8 cellular contexts compared by ENCODE assay signal in the genomic region with DNA sequence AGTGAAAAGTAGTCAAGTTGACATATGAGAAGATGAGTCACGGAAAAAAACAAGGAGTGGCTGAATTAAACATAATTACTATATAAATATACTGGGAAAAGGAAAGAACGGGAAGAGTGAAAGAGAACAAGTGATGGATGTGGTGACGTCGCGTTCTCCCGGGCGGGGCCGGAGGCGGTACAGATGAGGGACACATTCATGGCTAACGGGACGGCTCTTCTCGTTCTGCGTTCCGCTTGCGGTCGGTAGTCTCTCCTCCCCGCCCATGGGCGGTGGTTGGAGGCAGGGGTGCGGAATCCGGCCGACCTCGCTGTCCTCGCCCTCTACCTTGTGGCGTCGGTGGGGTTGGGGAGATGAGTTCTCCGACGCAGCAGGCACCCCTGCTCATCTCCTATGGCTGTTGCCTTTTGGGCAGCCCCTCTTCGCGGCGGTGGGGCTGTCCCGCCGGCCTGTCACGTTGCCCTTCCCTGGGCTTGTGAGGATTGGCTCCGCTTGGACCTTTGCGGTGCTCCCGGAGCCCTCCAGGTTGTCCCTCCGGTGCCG. TPM values are rescaled to one million over a fixed set of nuclear protein-coding genes. Genes with fewer than 3 reads are reported as not detected.
A peak's percentile ranks its signal among the peaks of the same experiment; 100 is the strongest.
DNase-seq lines count a peak whose midpoint lies in the region; ATAC-seq lines count a peak whose summit lies in the region.

No MANE protein-coding gene starts in this region.

- no peaks in the 10 kb centered on the region for H3K9me3 ChIP-seq in CD4-positive, alpha-beta memory T cell (ENCODE audit: control insufficient read depth in 1 of 2, low read length in 2 of 2)

- no peaks in the 10 kb centered on the region for H3K36me3 Mint-ChIP-seq in CD4-positive, alpha-beta memory T cell
- H3K36me3 Mint-ChIP-seq in T-cell (no peaks in the 10 kb centered on the region), naive B cell (peaks cover 0 to 14% of the 10 kb centered on the region in 2 donors)

- POLR2A ChIA-PET in CD4-positive, alpha-beta memory T cell (lab: Charles Lee; ENCODE audit: partially characterized antibody), result no interaction called here
- POLR2A ChIA-PET in T-cell (lab: Charles Lee), result no interaction called here

- H3K27ac ChIP-seq in CD4-positive, alpha-beta memory T cell (ENCODE audit: low read depth, low read length), result no peak overlapping the region

- no peaks in the 10 kb centered on the region for H3K36me3 ChIP-seq in CD4-positive, alpha-beta memory T cell (ENCODE audit: insufficient read depth, low read length)

- peaks cover 26 to 50% of the 10 kb centered on the region in 2 donors for H3K27me3 Mint-ChIP-seq in CD4-positive, alpha-beta memory T cell
- H3K27me3 Mint-ChIP-seq in T-cell (peaks cover 56 to 65% of the 10 kb centered on the region in 2 donors), naive B cell (peaks cover 64 to 90% (median 81%) of the 10 kb centered on the region in 3 donors)

- H3K9me3 Mint-ChIP-seq in CD4-positive, alpha-beta memory T cell, result peaks cover 0 to 2% (median 0%) of the 10 kb centered on the region in 8 donors
- no peaks in the 10 kb centered on the region for H3K9me3 Mint-ChIP-seq in T-cell
- H3K9me3 Mint-ChIP-seq in naive B cell, result peaks cover 0 to 4% (median 0%) of the 10 kb centered on the region in 7 donors

- peaks cover 18% of the 10 kb centered on the region for H3K27me3 ChIP-seq in CD4-positive, alpha-beta memory T cell (ENCODE audit: insufficient read depth, low read length)

- CTCF ChIA-PET in CD4-positive, alpha-beta memory T cell (lab: Charles Lee; ENCODE audit: partially characterized antibody), result interaction anchor here (1.0 kb wide), 1 partner anchor 164 kb away, joined by 3 read pairs; no protein-coding TSS in a partner anchor
- CTCF ChIA-PET in T-cell (lab: Charles Lee), result interaction anchor here in 1 of 2 donors (0.7 kb wide), 1 partner anchor 118 kb away, joined by 3 read pairs; no protein-coding TSS in a partner anchor

- no peak overlapping the region for H3K4me3 ChIP-seq in CD4-positive, alpha-beta memory T cell (ENCODE audit: low read length in 2 of 2)

- DNase-seq in CD4-positive, alpha-beta memory T cell, result peak in 3 of 5 donors; percentile 10 to 29 (median 11)
- DNase-seq in T-cell (peak in 9 of 34 experiments; percentile 8 to 47 (median 19)), dermis microvascular lymphatic vessel endothelial cell (ENCODE audit: low read depth in 2 of 2) (peak; percentile 2 to 29), naive B cell (no peak), NCI-H1436 treated with DMSO at 0.1 percent for 48 hours (lab: John Stamatoyannopoulos, UW) (no peak), NOMO-1 treated with dmso at 0.1 percent for 144 hours (lab: John Stamatoyannopoulos, UW; ENCODE audit: unreplicated experiment) (no peak), HK-2 (ENCODE audit: unreplicated experiment) (no peak)

- ATAC-seq in T-cell (replicated peaks in 1 of 4) (peak in 2 of 4 experiments; percentile 29 to 44), naive B cell (ENCODE audit: low read depth in 2 of 2) (peak in 1 of 2 donors; percentile 35), GM18520 (IDR thresholded peaks at IDR 0.05; ENCODE audit: unreplicated experiment) (no peak)

- intact Hi-C loops in CD4-positive, alpha-beta memory T cell (cut with micrococcal nuclease), result no loop called here

- H3K4me3 Mint-ChIP-seq in CD4-positive, alpha-beta memory T cell, result peak overlapping the region; percentile 45 to 80 (median 60)
- H3K4me3 Mint-ChIP-seq in T-cell, result peak overlapping the region; percentile 47 to 62 (median 57)
- peak overlapping the region in 5 of 8 donors; percentile 23 to 68 (median 54) for H3K4me3 Mint-ChIP-seq in naive B cell

- H3K4me1 ChIP-seq in CD4-positive, alpha-beta memory T cell (ENCODE audit: insufficient read depth, low read length), result no peaks in the 10 kb centered on the region

- H3K27ac Mint-ChIP-seq in CD4-positive, alpha-beta memory T cell, result peak overlapping the region in 2 of 7 donors; percentile 41 to 80
- H3K27ac Mint-ChIP-seq in T-cell (no peak overlapping the region), naive B cell (no peak overlapping the region)

- H3K4me1 Mint-ChIP-seq in CD4-positive, alpha-beta memory T cell, result peaks cover 9 to 16% (median 14%) of the 10 kb centered on the region in 4 donors
- H3K4me1 Mint-ChIP-seq in T-cell (peaks cover 22 to 25% (median 22%) of the 10 kb centered on the region in 3 donors), naive B cell (peaks cover 12 to 16% (median 13%) of the 10 kb centered on the region in 3 donors)

RNA-seq across cellular contexts. Expression of a gene that starts 22.5 kb away (rescaled TPM):
- total RNA-seq in CD4-positive, alpha-beta memory T cell, result under 1 TPM; 0.28 to 0.52 TPM
- 1 to 10 TPM; 2.1 to 4.9 TPM for polyA plus RNA-seq in CD4-positive, alpha-beta memory T cell
- total RNA-seq in T-cell (1 to 10 TPM in 2 of 5 donors, under 1 TPM in 2, not detected in 1; 0.23 to 3.5 (median 0.86) TPM), dermis microvascular lymphatic vessel endothelial cell (not detected in 2 replicates)
- polyA plus RNA-seq in naive B cell (ENCODE audit: low read depth in 6 of 6), result 1 to 10 TPM in 5 of 6 donors, under 1 TPM in 1; 0.23 to 5.5 (median 1.4) TPM

Comparison
In these comparisons a context has a peak if more than half of its experiments do, and no peak if none do; other contexts are left out.
1. DNase-seq: peak in CD4-positive, alpha-beta memory T cell (3 of 5) and dermis microvascular lymphatic vessel endothelial cell (2 of 2); none in naive B cell (single experiment), NCI-H1436 treated with DMSO at 0.1 percent for 48 hours (single experiment), NOMO-1 treated with dmso at 0.1 percent for 144 hours (single experiment) and HK-2 (single experiment).
2. Peak in every context shown above with its lines, with median percentiles within 50 percentile points of each other: H3K4me3 Mint-ChIP-seq.